ENCODE assay signal across 13 cellular contexts in the genomic region with DNA sequence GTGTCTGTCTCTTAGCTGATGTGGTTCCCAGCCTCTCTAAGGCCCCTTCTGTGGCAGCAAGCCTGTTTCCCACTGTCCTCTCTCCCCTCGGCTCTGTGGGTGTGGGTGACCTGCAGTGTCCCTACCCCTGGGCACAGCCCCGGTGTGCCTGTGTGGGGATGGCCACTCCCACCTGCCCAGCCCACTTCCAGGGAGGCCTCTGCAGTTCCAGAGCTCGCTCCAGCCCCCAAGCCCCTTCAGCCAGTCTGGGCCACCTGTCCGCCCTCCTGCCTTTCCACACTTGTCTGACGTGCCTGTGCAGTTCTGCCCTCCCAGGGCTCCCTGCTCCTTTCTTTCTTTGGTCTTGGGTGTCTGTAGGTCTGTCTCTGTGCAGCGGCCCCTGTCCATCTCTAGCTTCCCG.
A peak's percentile ranks its signal among the peaks of the same experiment; 100 is the strongest.
DNase-seq lines count a peak whose midpoint lies in the region; ATAC-seq and TF ChIP-seq lines count a peak whose summit lies in the region.
"Had no signal": no experiment of that assay in that cellular context is flagged by ENCODE, and none has a peak within 500 bp of the region (broad histone marks: within the 10 kb centered on the region; RNA-seq: fewer than 3 reads in every experiment).

No MANE protein-coding gene starts in this region.

- peak overlapping the region; percentile 52 for H3K4me2 ChIP-seq in neural progenitor cell

- H3K27ac ChIP-seq in gastroesophageal sphincter (peak overlapping the region in 3 of 4 donors; percentile 84 to 87 (median 87)), neural progenitor cell (peak overlapping the region; percentile 34)
- H3K27ac ChIP-seq: SK-N-MC had no signal

- no peak for DNase-seq in stimulated activated naive CD8-positive, alpha-beta T cell treated with anti-CD3 and anti-CD28 coated beads, Interleukin-15, amount 100 ng/mL, for 72 hours
- no peak for DNase-seq in stimulated activated naive CD8-positive, alpha-beta T cell treated with anti-CD3 and anti-CD28 coated beads, Interleukin-15, Interleukin-2, amounts not matched to agents 100 U/mL and 50 U/mL, for 24 hours
- no peak for DNase-seq in neural progenitor cell (ENCODE audit: low spot score)
- DNase-seq in GM19240 (ENCODE audit: insufficient read length, low spot score): no peak
- no peak for DNase-seq in T-helper 9 cell
- no peak for DNase-seq in NCI-H128 (lab: John Stamatoyannopoulos, UW; ENCODE audit: unreplicated experiment)
- DNase-seq: activated naive CD4-positive, alpha-beta T cell treated with Interleukin-2 at 50 U/mL for 16 hours; Calu3; left colon had no signal

- H3K9me3 ChIP-seq in gastroesophageal sphincter (no peaks in the 10 kb centered on the region), neural progenitor cell (ENCODE audit: low read depth) (no peaks in the 10 kb centered on the region)
- H3K9me3 ChIP-seq: HAP-1 had no signal

- no peak overlapping the region for H3K4me3 Mint-ChIP-seq in stimulated activated naive CD8-positive, alpha-beta T cell treated with anti-CD3 and anti-CD28 coated beads, Interleukin-15, amount 100 ng/mL, for 72 hours
- peak overlapping the region; percentile 46 for H3K4me3 Mint-ChIP-seq in neural progenitor cell

- H2AFZ ChIP-seq in neural progenitor cell (replicated peaks): no peak overlapping the region

- H3K4me3 ChIP-seq in gastroesophageal sphincter (no peak overlapping the region), neural progenitor cell (no peak overlapping the region)
- H3K4me3 ChIP-seq: HAP-1, SK-N-MC had no signal

- H3K27me3 Mint-ChIP-seq in stimulated activated naive CD8-positive, alpha-beta T cell treated with anti-CD3 and anti-CD28 coated beads, Interleukin-15, amount 100 ng/mL, for 72 hours: no peaks in the 10 kb centered on the region
- peaks cover 4% of the 10 kb centered on the region for H3K27me3 Mint-ChIP-seq in neural progenitor cell (ENCODE audit: insufficient read depth, low read depth)

- 50% methylated on average over 7 of the region's 7 CpGs; no CpG with 5 or more reads in 1 of the 2 donors for WGBS in gastroesophageal sphincter (ENCODE audit: low coverage in 1 of 2), 2 donors

- TF ChIP-seq CTCF in gastroesophageal sphincter (IDR thresholded peaks at IDR 0.05) (no peak), neural progenitor cell (IDR thresholded peaks at IDR 0.05) (no peak)

- H3K36me3 Mint-ChIP-seq in neural progenitor cell: peaks cover 28% of the 10 kb centered on the region

- H3K27ac Mint-ChIP-seq in stimulated activated naive CD8-positive, alpha-beta T cell treated with anti-CD3 and anti-CD28 coated beads, Interleukin-15, amount 100 ng/mL, for 72 hours: no peak overlapping the region
- peak overlapping the region; percentile 92 for H3K27ac Mint-ChIP-seq in neural progenitor cell

- no peaks in the 10 kb centered on the region for H3K4me1 Mint-ChIP-seq in stimulated activated naive CD8-positive, alpha-beta T cell treated with anti-CD3 and anti-CD28 coated beads, Interleukin-15, amount 100 ng/mL, for 72 hours
- H3K4me1 Mint-ChIP-seq in neural progenitor cell: peaks cover 54% of the 10 kb centered on the region

- peaks cover 8 to 72% (median 53%) of the 10 kb centered on the region in 3 donors for H3K4me1 ChIP-seq in gastroesophageal sphincter
- peaks cover 48% of the 10 kb centered on the region for H3K4me1 ChIP-seq in neural progenitor cell
- H3K4me1 ChIP-seq: HAP-1 had no signal

- H4K20me1 ChIP-seq in neural progenitor cell (ENCODE audit: low read depth): no peaks in the 10 kb centered on the region

- peaks cover 13% of the 10 kb centered on the region for H3F3A ChIP-seq in neural progenitor cell (ENCODE audit: low read depth)

- H3K27me3 ChIP-seq in gastroesophageal sphincter: no peaks in the 10 kb centered on the region
- H3K27me3 ChIP-seq in neural progenitor cell: no peaks in the 10 kb centered on the region

- no peak for TF ChIP-seq EP300 in gastroesophageal sphincter (IDR thresholded peaks at IDR 0.05)

- H3K79me2 ChIP-seq in neural progenitor cell (ENCODE audit: low read depth): no peaks in the 10 kb centered on the region

- peaks cover 0 to 46% of the 10 kb centered on the region in 2 donors for H3K36me3 ChIP-seq in gastroesophageal sphincter
- no peaks in the 10 kb centered on the region for H3K36me3 ChIP-seq in neural progenitor cell
- H3K36me3 ChIP-seq: HAP-1 had no signal

- no peaks in the 10 kb centered on the region for H3K9me3 Mint-ChIP-seq in stimulated activated naive CD8-positive, alpha-beta T cell treated with anti-CD3 and anti-CD28 coated beads, Interleukin-15, amount 100 ng/mL, for 72 hours
- H3K9me3 Mint-ChIP-seq in neural progenitor cell: no peaks in the 10 kb centered on the region

- peak; percentile 31 for ATAC-seq in stimulated activated naive CD8-positive, alpha-beta T cell treated with anti-CD3 and anti-CD28 coated beads, Interleukin-15, amount 100 ng/mL, for 72 hours
- ATAC-seq in stimulated activated naive CD8-positive, alpha-beta T cell treated with anti-CD3 and anti-CD28 coated beads, Interleukin-15, Interleukin-2, amounts not matched to agents 100 U/mL and 50 U/mL, for 24 hours: no peak
- ATAC-seq in gastroesophageal sphincter: no peak
- no peak for ATAC-seq in activated CD4-positive, CD25-positive, alpha-beta regulatory T cell treated with anti-CD3 and anti-CD28 coated beads, Interleukin-2, amount 50 U/mL, for 24 hours

- no peak overlapping the region for H3K9ac ChIP-seq in neural progenitor cell

- no peak for TF ChIP-seq POLR2A in gastroesophageal sphincter (IDR thresholded peaks at IDR 0.05)
